In the genomic region with DNA sequence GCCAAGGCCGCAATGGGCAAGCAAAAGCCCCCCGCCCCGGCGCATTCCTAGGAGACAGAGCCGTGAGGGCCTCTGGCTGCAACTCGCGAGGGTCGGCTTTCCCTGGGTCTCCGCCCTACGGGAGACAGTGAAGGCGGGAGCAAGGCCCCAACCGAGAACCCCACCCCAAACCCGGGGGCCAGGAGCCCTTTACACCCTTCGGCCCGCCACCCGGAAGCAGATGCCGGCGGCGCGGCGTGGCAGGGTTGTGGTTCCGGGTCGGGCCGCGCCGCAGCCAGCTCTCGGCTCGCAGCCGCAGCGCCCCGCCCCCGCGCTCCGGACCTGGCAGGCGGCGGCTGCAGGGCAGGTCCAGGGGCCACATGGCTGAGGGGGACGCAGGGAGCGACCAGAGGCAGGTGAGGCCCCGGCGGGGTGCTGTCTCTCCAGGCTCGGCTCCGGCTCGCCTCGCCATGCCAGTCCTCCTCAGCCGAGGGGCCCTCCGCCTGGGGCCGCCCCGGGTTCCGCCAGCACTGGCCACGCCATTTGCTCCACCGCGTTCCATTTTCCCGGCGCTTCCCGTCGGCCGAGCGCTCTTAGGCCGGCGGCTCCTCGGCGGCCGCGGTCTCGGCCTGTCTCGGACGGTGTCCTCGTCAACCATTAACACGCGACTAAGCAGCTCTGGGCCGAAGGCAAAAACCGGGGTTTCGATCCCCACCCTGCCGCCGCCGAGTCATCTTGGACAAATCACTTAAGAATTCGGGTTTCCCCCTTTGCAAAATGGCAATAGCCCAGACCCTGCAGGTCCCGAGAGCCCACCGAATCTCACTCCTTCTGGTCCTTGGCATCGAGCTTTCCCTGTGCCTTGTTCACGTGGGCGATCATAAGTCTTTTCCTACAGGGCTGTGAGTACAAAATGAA, we compare ENCODE assay signal across 8 cellular contexts. TPM values are rescaled to one million over a fixed set of nuclear protein-coding genes. Genes with fewer than 3 reads are reported as not detected.
DNase-seq lines count a peak whose midpoint lies in the region; ATAC-seq, FAIRE-seq and TF ChIP-seq lines count a peak whose summit lies in the region.

A gene with protein sequence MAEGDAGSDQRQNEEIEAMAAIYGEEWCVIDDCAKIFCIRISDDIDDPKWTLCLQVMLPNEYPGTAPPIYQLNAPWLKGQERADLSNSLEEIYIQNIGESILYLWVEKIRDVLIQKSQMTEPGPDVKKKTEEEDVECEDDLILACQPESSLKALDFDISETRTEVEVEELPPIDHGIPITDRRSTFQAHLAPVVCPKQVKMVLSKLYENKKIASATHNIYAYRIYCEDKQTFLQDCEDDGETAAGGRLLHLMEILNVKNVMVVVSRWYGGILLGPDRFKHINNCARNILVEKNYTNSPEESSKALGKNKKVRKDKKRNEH (plus strand): TSS at position 273 of the 897 bp plus-strand sequence. CDS start 87 bp downstream, at position 360.

- ATAC-seq in GM18517 (IDR thresholded peaks at IDR 0.05; ENCODE audit: unreplicated experiment) (peak; percentile 83), HG03025 (IDR thresholded peaks at IDR 0.05; ENCODE audit: low FRiP score, unreplicated experiment) (peak; percentile 67)

- H3K36me3 ChIP-seq in kidney (ENCODE audit: control insufficient read depth in 1 of 2, insufficient read depth in 2 of 2, low read length in 2 of 2), result no peaks in the 10 kb centered on the region

- H3K27ac ChIP-seq in kidney (ENCODE audit: low read depth in 2 of 2, low read length in 2 of 2), result peak within 1 kb of the TSS in 1 of 2 donors; percentile 66

- no peak for TF ChIP-seq CTCF in kidney (IDR thresholded peaks at IDR 0.05; ENCODE audit: borderline replicate concordance, extremely low read depth, insufficient read depth)

- H3K4me3 ChIP-seq in kidney (ENCODE audit: low read length in 2 of 2), result peak within 1 kb of the TSS; percentile 85 to 87

- DNase-seq in A172 (ENCODE audit: low spot score), result peak; percentile 24
- DNase-seq in NCI-H2227 (lab: John Stamatoyannopoulos, UW; ENCODE audit: unreplicated experiment), result peak; percentile 95
- DNase-seq in activated CD4-positive, alpha-beta T cell treated with anti-CD3 and anti-CD28 coated beads for 24 hours (ENCODE audit: low read depth in 2 of 2), result peak; percentile 61 to 70
- DNase-seq in cerebellum (ENCODE audit: low spot score), result peak; percentile 86
- DNase-seq in kidney, result peak; percentile 94
- peak; percentile 60 to 71 for DNase-seq in stimulated activated CD4-positive, alpha-beta T cell treated with anti-CD3 and anti-CD28 coated beads, Interleukin-15, amount 100 ng/mL, for 1 hour (ENCODE audit: low read depth in 1 of 2, low spot score in 1 of 2)

- peak within 1 kb of the TSS; percentile 4 to 83 for H3K9ac ChIP-seq in kidney (ENCODE audit: low read length in 2 of 2)

- FAIRE-seq in kidney (lab: Jason Lieb, UNC), result no peak

- H3K9me3 ChIP-seq in kidney (ENCODE audit: control insufficient read depth in 1 of 2, low read length in 2 of 2), result peaks cover 0 to 7% of the 10 kb centered on the region in 2 donors

- intact Hi-C loops in kidney (cut with DNase I), result no loop called here

- peaks cover 2 to 3% of the 10 kb centered on the region in 2 donors for H3K4me1 ChIP-seq in kidney (ENCODE audit: control insufficient read depth in 1 of 2, insufficient read depth in 1 of 2, low read depth in 1 of 2, low read length in 2 of 2)

RNA-seq across cellular contexts. Expression of the gene that starts here (rescaled TPM):
- 12.3 and 22.9 TPM in 2 replicates for total RNA-seq in A172 (2014; rRNA removed; shearing (Covaris generic))
- total RNA-seq in cerebellum (24.4 TPM), kidney (38.0 TPM)
- 21.7 TPM for polyA plus RNA-seq in kidney (ENCODE audit: insufficient read depth, low read depth, low replicate concordance)

Comparison
In these comparisons a context has a peak if more than half of its experiments do, and no peak if none do; other contexts are left out.
1. DNase-seq: peak in every context shown above with its lines; median percentile 95 in NCI-H2227; 94 in kidney; 86 in cerebellum; 66 in activated CD4-positive, alpha-beta T cell treated with anti-CD3 and anti-CD28 coated beads for 24 hours; 66 in stimulated activated CD4-positive, alpha-beta T cell treated with anti-CD3 and anti-CD28 coated beads, Interleukin-15, amount 100 ng/mL, for 1 hour; 24 in A172.